ENCODE assay signal across 8 cellular contexts in the genomic region with DNA sequence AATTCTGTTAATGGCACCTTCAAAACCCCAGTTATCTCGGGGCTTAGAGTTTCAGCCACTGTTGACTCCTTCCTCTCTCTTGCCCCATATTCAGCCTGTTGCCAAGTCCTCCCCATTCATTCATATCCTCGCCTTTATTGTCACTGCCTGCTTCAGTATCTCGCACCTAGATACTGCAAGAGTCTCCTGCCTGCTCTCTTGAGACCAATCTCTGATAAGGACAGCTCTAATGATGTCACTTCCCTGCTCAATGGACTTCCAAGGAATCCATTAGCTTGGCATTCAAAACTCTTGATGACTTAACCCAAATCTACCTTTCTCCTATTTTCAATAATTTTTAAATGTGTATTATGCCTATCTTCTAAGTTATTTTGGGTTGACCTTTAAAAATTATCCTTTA. TPM values are rescaled to one million over a fixed set of nuclear protein-coding genes. Genes with fewer than 3 reads are reported as not detected.
DNase-seq lines count a peak whose midpoint lies in the region; TF ChIP-seq lines count a peak whose summit lies in the region.

No MANE protein-coding gene starts in this region.

- H3K27me3 ChIP-seq in MM.1S (replicated peaks; ENCODE audit: insufficient read depth, low read length) (no peaks in the 10 kb centered on the region), dorsolateral prefrontal cortex (peaks cover 0 to 31% (median 0%) of the 10 kb centered on the region in 45 donors)

- in situ Hi-C loops in ACHN (cut with HindIII; ENCODE audit: low pct_ligation_motif_present, low pct_unique_long_range_greater_than_20kb, low sequenced_read_pairs) = no loop called here

- no peak overlapping the region for H3K27ac Mint-ChIP-seq in nephron progenitor cell

- peaks cover 2% of the 10 kb centered on the region for H3K27me3 Mint-ChIP-seq in nephron progenitor cell (ENCODE audit: low read depth, poor library complexity)

- H3K27ac ChIP-seq in C4-2B (peak overlapping the region; percentile 90; the same call in 1 of the 2 replicates), MM.1S (ENCODE audit: low read length) (no peak overlapping the region), dorsolateral prefrontal cortex (peak overlapping the region in 26 of 59 donors; percentile 33 to 92 (median 88))

- DNase-seq in MM.1S (no peak), dorsolateral prefrontal cortex (no peak), nephron progenitor cell (no peak), NCI-H1048 (lab: John Stamatoyannopoulos, UW) (no peak), pons (ENCODE audit: low spot score) (no peak), ACHN (no peak), middle frontal gyrus (ENCODE audit: extremely low spot score, low spot score) (no peak)

- intact Hi-C loops in dorsolateral prefrontal cortex (cut with DNase I) = loop anchor here in 1 of 2 donors (5.0 kb wide), 1 partner anchor 56 kb away; no protein-coding TSS in a partner anchor

- H3K4me1 Mint-ChIP-seq in nephron progenitor cell = peaks cover 14% of the 10 kb centered on the region

- H3K36me3 ChIP-seq in MM.1S (replicated peaks; ENCODE audit: insufficient read depth, low read length) = no peaks in the 10 kb centered on the region

- H3K9me2 ChIP-seq in MM.1S (replicated peaks; ENCODE audit: insufficient read depth, low read length) = no peaks in the 10 kb centered on the region

- peak overlapping the region; percentile 76; the same call in 1 of the 2 replicates for H2AFZ ChIP-seq in MM.1S (ENCODE audit: low read length)

- H3K4me3 Mint-ChIP-seq in nephron progenitor cell = peak overlapping the region; percentile 90

- H3K9me3 Mint-ChIP-seq in nephron progenitor cell = peaks cover 53% of the 10 kb centered on the region

- H3K36me3 Mint-ChIP-seq in nephron progenitor cell (ENCODE audit: low read depth) = peaks cover 5% of the 10 kb centered on the region

- H3K4me3 ChIP-seq in MM.1S (ENCODE audit: low read length) = peak overlapping the region; percentile 68
- H3K4me3 ChIP-seq in dorsolateral prefrontal cortex = peak overlapping the region in 48 of 59 donors; percentile 44 to 81 (median 71)

- H3K9ac ChIP-seq in MM.1S (ENCODE audit: low read length) = no peak overlapping the region; the same call in 1 of the 2 replicates

- H3K4me1 ChIP-seq in MM.1S (ENCODE audit: low read length) = no peaks in the 10 kb centered on the region

- TF ChIP-seq CTCF in C4-2B (conservative IDR thresholded peaks at IDR 0.05) = no peak
- TF ChIP-seq CTCF in MM.1S (IDR thresholded peaks at IDR 0.05; ENCODE audit: low read length) = no peak
- TF ChIP-seq CTCF in dorsolateral prefrontal cortex (IDR thresholded peaks at IDR 0.05 in 54 of 56, conservative IDR thresholded peaks at IDR 0.05 in 2 of 56; ENCODE audit: low read depth in 1 of 56, partially characterized antibody in 56 of 56) = no peak
- TF ChIP-seq CTCF in nephron progenitor cell (IDR thresholded peaks at IDR 0.05) = no peak

- peaks cover 20% of the 10 kb centered on the region for H3K79me2 ChIP-seq in MM.1S (ENCODE audit: low read length)

- peak overlapping the region; percentile 72; the same call in 1 of the 2 replicates for H3K4me2 ChIP-seq in MM.1S (ENCODE audit: low read depth, low read length)

- H3K9me3 ChIP-seq in MM.1S (replicated peaks; ENCODE audit: insufficient read depth, low read length) = no peaks in the 10 kb centered on the region

- H4K20me1 ChIP-seq in MM.1S (ENCODE audit: insufficient read depth, low read length) = no peaks in the 10 kb centered on the region

- no peaks in the 10 kb centered on the region for H3F3A ChIP-seq in MM.1S (ENCODE audit: insufficient read depth, low read length)

RNA-seq across cellular contexts. Expression of gene UBE2A, which starts 1.1 kb away (rescaled TPM):
- total RNA-seq in dorsolateral prefrontal cortex = 10 to 100 TPM; 27.7 to 49.8 (median 39.2) TPM

RNA-seq across cellular contexts. Expression of gene STEEP1, which starts 8.0 kb away (rescaled TPM):
- 10 to 100 TPM; 15.1 to 38.0 (median 28.0) TPM for total RNA-seq in dorsolateral prefrontal cortex

RNA-seq across cellular contexts. Expression of gene NKRF, which starts 33.0 kb away (rescaled TPM):
- total RNA-seq in dorsolateral prefrontal cortex = 10 to 100 TPM; 11.2 to 39.9 (median 29.2) TPM
